In genomic region chr9:89606049-89606481, GRCh38 we compare ENCODE assay signal across 8 cellular contexts. TPM values are rescaled to one million over a fixed set of nuclear protein-coding genes. Genes with fewer than 3 reads are reported as not detected.
A peak's percentile ranks its signal among the peaks of the same experiment; 100 is the strongest.
DNase-seq lines count a peak whose midpoint lies in the region; ATAC-seq, FAIRE-seq and TF ChIP-seq lines count a peak whose summit lies in the region.

No MANE protein-coding gene starts in this region.

- DNase-seq in AG08396 (ENCODE audit: low spot score) (peak; percentile 89), T-cell (peak in 18 of 34 experiments; percentile 6 to 36 (median 18)), astrocyte of the spinal cord (ENCODE audit: low read depth, low spot score) (peak; percentile 77), right atrium auricular region (ENCODE audit: low spot score) (peak; percentile 91), pancreas (peak; percentile 76 to 92 (median 84))

- POLR2A ChIA-PET in HEK293 (lab: Yijun Ruan, JAX) (interaction anchor here (0.6 to 2.2 kb wide), 12 partner anchors 12 to 493 kb away, joined by 3 to 19 read pairs (median 5); no protein-coding TSS in a partner anchor), T-cell (lab: Charles Lee) (interaction anchor here in 1 of 2 donors (0.6 kb wide), 1 partner anchor 190 kb away, joined by 5 read pairs; no protein-coding TSS in a partner anchor)

- peaks cover 4% of the 10 kb centered on the region; the same call in 1 of the 2 replicates for H3K4me1 ChIP-seq in HEK293 (ENCODE audit: control insufficient read depth, insufficient read depth, low read length)
- H3K4me1 ChIP-seq in right atrium auricular region, result peaks cover 0 to 41% of the 10 kb centered on the region in 2 donors
- peaks cover 5 to 16% (median 15%) of the 10 kb centered on the region in 3 donors for H3K4me1 ChIP-seq in pancreas

- intact Hi-C loops in pancreas (cut with DNase I), result loop anchor here in 1 of 3 donors (10.0 kb wide), 1 partner anchor 319 kb away; no protein-coding TSS in a partner anchor

- H3K9me3 ChIP-seq in HEK293 (ENCODE audit: control insufficient read depth, insufficient read depth, low read depth, low read length), result no peaks in the 10 kb centered on the region
- no peaks in the 10 kb centered on the region for H3K9me3 ChIP-seq in right atrium auricular region
- no peaks in the 10 kb centered on the region for H3K9me3 ChIP-seq in pancreas

- CTCF ChIA-PET in HEK293 (lab: Yijun Ruan, JAX) (interaction anchor here (0.6 to 7.5 kb wide), 8 partner anchors 8 to 1456 kb away, joined by 3 to 234 read pairs (median 3); no protein-coding TSS in a partner anchor), T-cell (lab: Charles Lee) (interaction anchor here (1.1 to 2.1 kb wide), 2 partner anchors 496 to 497 kb away, joined by 3 to 9 read pairs; no protein-coding TSS in a partner anchor)

- FAIRE-seq in pancreas (lab: Jason Lieb, UNC), result no peak

- no peaks in the 10 kb centered on the region for H3K36me3 ChIP-seq in HEK293 (ENCODE audit: control insufficient read depth in 2 of 2, insufficient read depth in 1 of 2, low read length in 2 of 2)
- H3K36me3 ChIP-seq in right atrium auricular region, result peaks cover 20% of the 10 kb centered on the region
- H3K36me3 ChIP-seq in pancreas, result no peaks in the 10 kb centered on the region

- no peaks in the 10 kb centered on the region for H3K9me3 Mint-ChIP-seq in T-cell

- H3K27ac ChIP-seq in HEK293 (ENCODE audit: extremely low read depth, low read depth, low read length) (peak overlapping the region; percentile 79), right atrium auricular region (peak overlapping the region; percentile 95 to 97), pancreas (peak overlapping the region; percentile 68 to 94 (median 86))

- peaks cover 2 to 4% of the 10 kb centered on the region in 2 donors for H3K27me3 Mint-ChIP-seq in T-cell

- 1 to 3% methylated on average over 36 of the region's 36 CpGs for WGBS in pancreas, 2 donors

- TF ChIP-seq CTCF in HEK293 (tag by site-specific recombination; IDR thresholded peaks at IDR 0.05), result no peak
- TF ChIP-seq CTCF in astrocyte of the spinal cord (IDR thresholded peaks at IDR 0.05; ENCODE audit: low read depth, low read length), result no peak
- no peak for TF ChIP-seq CTCF in right atrium auricular region (IDR thresholded peaks at IDR 0.05)
- no peak for TF ChIP-seq CTCF in pancreas (IDR thresholded peaks at IDR 0.05)

- peaks cover 23 to 26% (median 26%) of the 10 kb centered on the region in 3 donors for H3K4me1 Mint-ChIP-seq in T-cell

- no peaks in the 10 kb centered on the region for H3K27me3 ChIP-seq in right atrium auricular region
- no peaks in the 10 kb centered on the region for H3K27me3 ChIP-seq in pancreas

- peak overlapping the region; percentile 75 to 79 for H3K27ac Mint-ChIP-seq in T-cell

- ATAC-seq in T-cell (replicated peaks in 1 of 4) (peak; percentile 2 to 22 (median 12)), pancreas (peak; percentile 58 to 67 (median 62)), GM19455 (IDR thresholded peaks at IDR 0.05; ENCODE audit: unreplicated experiment) (no peak), GM19397 (IDR thresholded peaks at IDR 0.05; ENCODE audit: unreplicated experiment) (no peak)

- no peaks in the 10 kb centered on the region for H3K36me3 Mint-ChIP-seq in T-cell

- in situ Hi-C loops in astrocyte of the spinal cord (cut with HindIII; ENCODE audit: low sequenced_read_pairs), result no loop called here

- H3K4me3 ChIP-seq in HEK293 (ENCODE audit: low read depth, low read length) (peak overlapping the region; percentile 83), astrocyte of the spinal cord (ENCODE audit: low read depth, low read length) (peak overlapping the region; percentile 46), right atrium auricular region (peak overlapping the region; percentile 79 to 84), pancreas (peak overlapping the region; percentile 83 to 97 (median 92))

- peak overlapping the region; percentile 78 to 84 (median 84) for H3K4me3 Mint-ChIP-seq in T-cell

TF ChIP-seq in HEK293, 187 proteins besides CTCF, POLR2A, EP300 and RAD21 (continues in another document):
- 0 out of 2 replicates have a peak, but pooled peaks have one; percentile 5 for TF ChIP-seq ZBTB48 (tag by site-specific recombination; IDR thresholded peaks at IDR 0.05)
- peak; percentile 77 for TF ChIP-seq ZBTB8A (tag by site-specific recombination; IDR thresholded peaks at IDR 0.05)
- TF ChIP-seq ZNF768 (tag by site-specific recombination; IDR thresholded peaks at IDR 0.05), result no peak
- peak; percentile 70 for TF ChIP-seq ZNF600 (tag by site-specific recombination; IDR thresholded peaks at IDR 0.05)
- no peak for TF ChIP-seq ZNF707 (tag by site-specific recombination; IDR thresholded peaks at IDR 0.05)
- no peak for TF ChIP-seq ZNF629 (tag by site-specific recombination; IDR thresholded peaks at IDR 0.05)
- peak; percentile 55 for TF ChIP-seq GLIS1 (tag by site-specific recombination; IDR thresholded peaks at IDR 0.05)
- peak; percentile 81 for TF ChIP-seq ZNF423 (tag by site-specific recombination; IDR thresholded peaks at IDR 0.05)
- TF ChIP-seq ZFP37 (tag by site-specific recombination; IDR thresholded peaks at IDR 0.05), result peak; percentile 38; the same call in 1 of the 2 replicates
- peak; percentile 95 for TF ChIP-seq GLIS2 (tag by site-specific recombination; IDR thresholded peaks at IDR 0.05)
- TF ChIP-seq, protein P1, sequence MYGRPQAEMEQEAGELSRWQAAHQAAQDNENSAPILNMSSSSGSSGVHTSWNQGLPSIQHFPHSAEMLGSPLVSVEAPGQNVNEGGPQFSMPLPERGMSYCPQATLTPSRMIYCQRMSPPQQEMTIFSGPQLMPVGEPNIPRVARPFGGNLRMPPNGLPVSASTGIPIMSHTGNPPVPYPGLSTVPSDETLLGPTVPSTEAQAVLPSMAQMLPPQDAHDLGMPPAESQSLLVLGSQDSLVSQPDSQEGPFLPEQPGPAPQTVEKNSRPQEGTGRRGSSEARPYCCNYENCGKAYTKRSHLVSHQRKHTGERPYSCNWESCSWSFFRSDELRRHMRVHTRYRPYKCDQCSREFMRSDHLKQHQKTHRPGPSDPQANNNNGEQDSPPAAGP (tag by site-specific recombination; IDR thresholded peaks at IDR 0.05), result no peak
- TF ChIP-seq ZBTB1 (tag by site-specific recombination; IDR thresholded peaks at IDR 0.05), result no peak
- TF ChIP-seq IKZF3 (tag by site-specific recombination; IDR thresholded peaks at IDR 0.05), result no peak
- TF ChIP-seq ZNF521 (tag by site-specific recombination; IDR thresholded peaks at IDR 0.05), result no peak
- no peak for TF ChIP-seq ZNF155 (tag by site-specific recombination; IDR thresholded peaks at IDR 0.05)
- TF ChIP-seq ZNF830 (tag by site-specific recombination; IDR thresholded peaks at IDR 0.05; ENCODE audit: low read depth), result no peak
- TF ChIP-seq ZNF174 (tag by site-specific recombination; IDR thresholded peaks at IDR 0.05), result no peak
- TF ChIP-seq ZNF514 (tag by site-specific recombination; IDR thresholded peaks at IDR 0.05), result no peak
- TF ChIP-seq ZBTB20 (tag by site-specific recombination; IDR thresholded peaks at IDR 0.05), result peak; percentile 59; the same call in 1 of the 2 replicates
- TF ChIP-seq ZNF394 (tag by site-specific recombination; IDR thresholded peaks at IDR 0.05; ENCODE audit: borderline replicate concordance), result no peak
- peak; percentile 72 for TF ChIP-seq ZBTB17 (tag by site-specific recombination; IDR thresholded peaks at IDR 0.05)
- TF ChIP-seq, protein P2, sequence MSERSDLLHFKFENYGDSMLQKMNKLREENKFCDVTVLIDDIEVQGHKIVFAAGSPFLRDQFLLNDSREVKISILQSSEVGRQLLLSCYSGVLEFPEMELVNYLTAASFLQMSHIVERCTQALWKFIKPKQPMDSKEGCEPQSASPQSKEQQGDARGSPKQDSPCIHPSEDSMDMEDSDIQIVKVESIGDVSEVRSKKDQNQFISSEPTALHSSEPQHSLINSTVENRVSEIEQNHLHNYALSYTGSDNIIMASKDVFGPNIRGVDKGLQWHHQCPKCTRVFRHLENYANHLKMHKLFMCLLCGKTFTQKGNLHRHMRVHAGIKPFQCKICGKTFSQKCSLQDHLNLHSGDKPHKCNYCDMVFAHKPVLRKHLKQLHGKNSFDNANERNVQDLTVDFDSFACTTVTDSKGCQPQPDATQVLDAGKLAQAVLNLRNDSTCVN (tag by site-specific recombination; optimal IDR thresholded peaks at IDR 0.05), result peak; percentile 69
- TF ChIP-seq, protein P3, sequence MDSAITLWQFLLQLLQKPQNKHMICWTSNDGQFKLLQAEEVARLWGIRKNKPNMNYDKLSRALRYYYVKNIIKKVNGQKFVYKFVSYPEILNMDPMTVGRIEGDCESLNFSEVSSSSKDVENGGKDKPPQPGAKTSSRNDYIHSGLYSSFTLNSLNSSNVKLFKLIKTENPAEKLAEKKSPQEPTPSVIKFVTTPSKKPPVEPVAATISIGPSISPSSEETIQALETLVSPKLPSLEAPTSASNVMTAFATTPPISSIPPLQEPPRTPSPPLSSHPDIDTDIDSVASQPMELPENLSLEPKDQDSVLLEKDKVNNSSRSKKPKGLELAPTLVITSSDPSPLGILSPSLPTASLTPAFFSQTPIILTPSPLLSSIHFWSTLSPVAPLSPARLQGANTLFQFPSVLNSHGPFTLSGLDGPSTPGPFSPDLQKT (IDR thresholded peaks at IDR 0.05; ENCODE audit: borderline replicate concordance, low read depth, low read length), result no peak
- no peak for TF ChIP-seq ZFHX2 (tag by site-specific recombination; conservative IDR thresholded peaks at IDR 0.05)
- peak; percentile 75 for TF ChIP-seq ZNF335 (tag by site-specific recombination; conservative IDR thresholded peaks at IDR 0.05)
- peak; percentile 88; the same call in 1 of the 2 replicates for TF ChIP-seq ZNF610 (tag by site-specific recombination; IDR thresholded peaks at IDR 0.05; ENCODE audit: borderline replicate concordance)

RNA-seq across cellular contexts. Expression of gene GADD45G, which starts 1.3 kb away (rescaled TPM):
- total RNA-seq in T-cell (1 to 10 TPM; 6.0 to 8.8 (median 6.8) TPM), right atrium auricular region (100 to 1,000 TPM in 1 of 2 donors, 10 to 100 TPM in 1; 80.0 to 294 TPM), pancreas (10 to 100 TPM in 5 of 6 donors, 1 to 10 TPM in 1; 9.5 to 39.6 (median 19.0) TPM)
- 100 to 1,000 TPM; 126 to 220 TPM for polyA plus RNA-seq in pancreas

Comparison
In these comparisons a context has a peak if more than half of its experiments do, and no peak if none do; other contexts are left out.
1. DNase-seq: peak in every context shown above with its lines; median percentile 91 in right atrium auricular region; 89 in AG08396; 84 in pancreas; 77 in astrocyte of the spinal cord; 18 in T-cell.
2. ATAC-seq: peak in T-cell (4 of 4) and pancreas (4 of 4); none in GM19455 (single experiment) and GM19397 (single experiment).
3. Peak in every context shown above with its lines, with median percentiles within 50 percentile points of each other: H3K27ac ChIP-seq and H3K4me3 ChIP-seq.